Comparison of ENCODE assay signal across 22 cellular contexts in genomic region chr6:5389086-5389745, GRCh38.
"Had no signal": no experiment of that assay in that cellular context is flagged by ENCODE, and none has a peak within 500 bp of the region (broad histone marks: within the 10 kb centered on the region; RNA-seq: fewer than 3 reads in every experiment).

No MANE protein-coding gene starts in this region.

- DNase-seq: activated CD4-positive, alpha-beta memory T cell treated with anti-CD3 and anti-CD28 coated beads for 36 hours; activated CD4-positive, alpha-beta T cell treated with anti-CD3 and anti-CD28 coated beads, Interleukin-2, amount 10 ng/mL, durations not matched to agents 7 days and 5 days; activated CD4-positive, CD25-positive, alpha-beta regulatory T cell; activated CD8-positive, alpha-beta memory T cell treated with anti-CD3 and anti-CD28 coated beads for 24 hours; activated effector memory CD4-positive, alpha-beta T cell treated with anti-CD3 and anti-CD28 coated beads, Interleukin-2, amount 50 U/mL, for 16 hours; activated naive CD4-positive, alpha-beta T cell treated with Interleukin-2 at 50 U/mL for 16 hours; activated naive CD8-positive, alpha-beta T cell treated with anti-CD3 and anti-CD28 coated beads, Interleukin-2, amount 50 U/mL, for 24 hours; activated T-cell treated with anti-CD3 and anti-CD28 coated beads, Interleukin-2, amount 50 U/mL, for 4 hours; amygdala; MM.1S; NCI-H1105; NCI-H1436; NCI-H1694 treated with DMSO at 0.1 percent for 48 hours; NCI-H2029 treated with DMSO at 0.1 percent for 48 hours; NCI-H345; NCI-H510A; NCI-H526 treated with DMSO at 0.1 percent for 48 hours; NCI-H82; T-cell had no signal

- H3K27ac ChIP-seq: SK-N-MC, VCaP had no signal

- ATAC-seq: activated naive CD4-positive, alpha-beta T cell treated with anti-CD3 and anti-CD28 coated beads, Interleukin-2, amount 50 U/mL, for 72 hours; activated naive CD8-positive, alpha-beta T cell treated with anti-CD3 and anti-CD28 coated beads, Interleukin-2, amount 50 U/mL, for 24 hours; activated T-cell treated with anti-CD3 and anti-CD28 coated beads, Interleukin-2, amount 50 U/mL, for 4 hours; T-cell had no signal

- H3K4me3 ChIP-seq: SK-N-MC had no signal
